17 cellular contexts compared by ENCODE assay signal in the genomic region with DNA sequence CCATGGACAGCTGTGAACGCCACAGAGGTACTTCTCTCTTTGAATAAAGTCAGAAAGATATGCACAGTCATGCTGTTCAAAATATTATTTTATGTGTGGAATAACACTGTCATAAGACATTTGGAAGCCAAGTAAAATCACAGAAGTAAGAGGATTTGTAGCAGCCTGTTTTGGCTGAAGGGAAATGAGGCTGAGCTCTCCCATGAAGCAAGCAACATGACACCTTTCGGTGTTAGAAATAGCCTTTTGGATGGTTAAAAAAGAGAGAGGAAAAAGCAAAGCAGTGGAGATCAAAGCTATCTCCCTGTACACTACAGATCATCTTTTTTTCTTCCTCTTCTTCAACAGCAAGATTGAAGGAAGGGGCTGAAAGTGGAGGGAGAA.
DNase-seq lines count a peak whose midpoint lies in the region; ATAC-seq and TF ChIP-seq lines count a peak whose summit lies in the region.
"Had no signal": no experiment of that assay in that cellular context is flagged by ENCODE, and none has a peak within 500 bp of the region (broad histone marks: within the 10 kb centered on the region; RNA-seq: fewer than 3 reads in every experiment).

No MANE protein-coding gene starts in this region.

- H3F3A ChIP-seq in SK-N-SH (replicated peaks; ENCODE audit: insufficient read depth) (no peaks in the 10 kb centered on the region), neural cell (ENCODE audit: insufficient read depth, low read length, poor library complexity, severe bottlenecking) (no peaks in the 10 kb centered on the region)

- no peaks in the 10 kb centered on the region for H3K9me3 ChIP-seq in SK-N-SH
- H3K9me3 ChIP-seq in neural cell (ENCODE audit: low read length), result no peaks in the 10 kb centered on the region
- H3K9me3 ChIP-seq: gastroesophageal sphincter, uterus had no signal

- peak overlapping the region; percentile 44 for H3K4me3 Mint-ChIP-seq in chondrocyte (ENCODE audit: unreplicated experiment)
- H3K4me3 Mint-ChIP-seq in type B pancreatic cell, result peak overlapping the region; percentile 76
- no peak overlapping the region for H3K4me3 Mint-ChIP-seq in natural killer cell
- H3K4me3 Mint-ChIP-seq: CD8-positive, alpha-beta T cell had no signal

- H3K9ac ChIP-seq in SK-N-SH (no peak overlapping the region), neural cell (ENCODE audit: low read length) (peak overlapping the region; percentile 46)

- H2AFZ ChIP-seq in SK-N-SH (ENCODE audit: low read depth) (no peak overlapping the region), neural cell (ENCODE audit: low read depth, low read length) (no peak overlapping the region)

- H3K79me2 ChIP-seq in SK-N-SH (ENCODE audit: insufficient read depth), result peaks cover 89% of the 10 kb centered on the region
- H3K79me2 ChIP-seq in neural cell (replicated peaks; ENCODE audit: insufficient read depth, low read length), result peaks cover 89% of the 10 kb centered on the region

- CTCF ChIA-PET in SK-N-SH (lab: Yijun Ruan, JAX), result interaction anchor here (0.6 to 1.4 kb wide), 2 partner anchors 8 to 350 kb away, joined by 3 read pairs; no protein-coding TSS in a partner anchor

- H3K4me1 Mint-ChIP-seq in chondrocyte (ENCODE audit: low read depth), result peaks cover 27% of the 10 kb centered on the region
- peaks cover 48% of the 10 kb centered on the region for H3K4me1 Mint-ChIP-seq in type B pancreatic cell (ENCODE audit: unreplicated experiment)
- no peaks in the 10 kb centered on the region for H3K4me1 Mint-ChIP-seq in natural killer cell

- no peaks in the 10 kb centered on the region for H3K9me2 ChIP-seq in SK-N-SH
- H3K9me2 ChIP-seq in neural cell (ENCODE audit: insufficient read depth, low read length), result no peaks in the 10 kb centered on the region

- ATAC-seq in SK-N-SH treated with all-trans-retinoic acid at 6 μM for 48 hours (no peak), natural killer cell (no peak)
- ATAC-seq: CD8-positive, alpha-beta T cell; gastroesophageal sphincter; stimulated activated naive CD8-positive, alpha-beta T cell treated with anti-CD3 and anti-CD28 coated beads, Interleukin-15, Interleukin-2, amounts not matched to agents 100 U/mL and 50 U/mL, for 24 hours had no signal

- no peaks in the 10 kb centered on the region for H3K36me3 ChIP-seq in SK-N-SH (replicated peaks in 1 of 2; ENCODE audit: control insufficient read depth in 1 of 2, insufficient read depth in 2 of 2, low read length in 1 of 2)
- no peaks in the 10 kb centered on the region for H3K36me3 ChIP-seq in neural cell (ENCODE audit: insufficient read depth, low read length)
- H3K36me3 ChIP-seq: gastroesophageal sphincter, uterus had no signal

- TF ChIP-seq CTCF in SK-N-SH (IDR thresholded peaks at IDR 0.05) (no peak), chondrocyte (IDR thresholded peaks at IDR 0.05) (no peak), neural cell (IDR thresholded peaks at IDR 0.05; ENCODE audit: poor library complexity, severe bottlenecking) (no peak), type B pancreatic cell (conservative IDR thresholded peaks at IDR 0.05) (no peak), natural killer cell (IDR thresholded peaks at IDR 0.05) (no peak)

- H3K4me3 ChIP-seq in SK-N-SH (ENCODE audit: low read depth in 2 of 2, low read length in 1 of 2), result no peak overlapping the region
- peak overlapping the region; percentile 87 for H3K4me3 ChIP-seq in neural cell (ENCODE audit: low read length)
- H3K4me3 ChIP-seq: gastroesophageal sphincter, uterus had no signal

- peaks cover 27% of the 10 kb centered on the region for H4K20me1 ChIP-seq in SK-N-SH (ENCODE audit: insufficient read depth)
- H4K20me1 ChIP-seq in neural cell (ENCODE audit: insufficient read depth), result peaks cover 12% of the 10 kb centered on the region

- no peak for TF ChIP-seq EP300 in SK-N-SH (IDR thresholded peaks at IDR 0.05; ENCODE audit: borderline replicate concordance in 1 of 2, low read depth in 1 of 2, low read length in 1 of 2)
- peak; percentile 4 for TF ChIP-seq EP300 in neural cell (conservative IDR thresholded peaks at IDR 0.05; ENCODE audit: poor library complexity, severe bottlenecking)

- TF ChIP-seq RAD21 in SK-N-SH (IDR thresholded peaks at IDR 0.05; ENCODE audit: low read length) (no peak), neural cell (conservative IDR thresholded peaks at IDR 0.05) (no peak)

- H3K27me3 ChIP-seq in SK-N-SH (ENCODE audit: insufficient read depth) (no peaks in the 10 kb centered on the region), neural cell (ENCODE audit: insufficient read depth, low read depth, low read length) (peaks cover 4% of the 10 kb centered on the region)
- H3K27me3 ChIP-seq: uterus had no signal

- WGBS in SK-N-SH (ENCODE audit: low lambda C conversion rate), result 93% methylated on average over 2 of the region's 2 CpGs

- H3K36me3 Mint-ChIP-seq in chondrocyte (ENCODE audit: low read depth) (no peaks in the 10 kb centered on the region), type B pancreatic cell (peaks cover 25% of the 10 kb centered on the region), natural killer cell (no peaks in the 10 kb centered on the region)
- H3K36me3 Mint-ChIP-seq: CD8-positive, alpha-beta T cell had no signal

- DNase-seq in SK-N-SH (no peak), chondrocyte (ENCODE audit: low spot score) (no peak), type B pancreatic cell (ENCODE audit: extremely low spot score, unreplicated experiment) (no peak), NCI-H2029 treated with DMSO at 0.1 percent for 48 hours (lab: John Stamatoyannopoulos, UW) (no peak), natural killer cell (no peak)
- no peak for DNase-seq in activated naive CD4-positive, alpha-beta T cell treated with anti-CD3 and anti-CD28 coated beads, Interleukin-2, amount 50 U/mL, for 16 hours
- DNase-seq: ACHN; activated CD4-positive, alpha-beta T cell treated with anti-CD3 and anti-CD28 coated beads for 48 hours; activated CD8-positive, alpha-beta memory T cell treated with anti-CD3 and anti-CD28 coated beads, Interleukin-2, amount 50 U/mL, for 48 hours; activated gamma-delta T cell; CD8-positive, alpha-beta T cell; cerebellar nuclear complex; stimulated activated naive CD8-positive, alpha-beta T cell treated with anti-CD3 and anti-CD28 coated beads, Interleukin-15, Interleukin-2, amounts not matched to agents 100 U/mL and 50 U/mL, for 24 hours; uterus had no signal

- H3K27ac Mint-ChIP-seq in chondrocyte (ENCODE audit: unreplicated experiment) (peak overlapping the region; percentile 82), type B pancreatic cell (no peak overlapping the region), natural killer cell (no peak overlapping the region)
- H3K27ac Mint-ChIP-seq: CD8-positive, alpha-beta T cell had no signal

- no peaks in the 10 kb centered on the region for H3K27me3 Mint-ChIP-seq in chondrocyte (ENCODE audit: low read depth)
- peaks cover 6% of the 10 kb centered on the region for H3K27me3 Mint-ChIP-seq in type B pancreatic cell
- no peaks in the 10 kb centered on the region for H3K27me3 Mint-ChIP-seq in natural killer cell (ENCODE audit: low read depth in 2 of 2)

- intact Hi-C loops in natural killer cell (cut with micrococcal nuclease), result no loop called here

- 0 out of 2 replicates have a peak overlapping the region, but pooled peaks have one; percentile 79 for H3K4me2 ChIP-seq in SK-N-SH
- H3K4me2 ChIP-seq in neural cell (ENCODE audit: low read length), result peak overlapping the region; percentile 91

- H3K27ac ChIP-seq in SK-N-SH (ENCODE audit: low read depth in 2 of 2, low read length in 1 of 2) (no peak overlapping the region), neural cell (ENCODE audit: low read length) (peak overlapping the region; percentile 83)
- H3K27ac ChIP-seq: gastroesophageal sphincter, uterus had no signal

- POLR2A ChIA-PET in SK-N-SH (lab: Yijun Ruan, JAX), result no interaction called here

- peaks cover 10 to 31% of the 10 kb centered on the region in 2 experiments; a peak in 3 of 4 replicates for H3K4me1 ChIP-seq in SK-N-SH (ENCODE audit: control insufficient read depth in 1 of 2, insufficient read depth in 2 of 2, low read depth in 1 of 2, low read length in 1 of 2)
- H3K4me1 ChIP-seq: uterus had no signal

- H3K9me3 Mint-ChIP-seq in chondrocyte (ENCODE audit: low read depth), result no peaks in the 10 kb centered on the region
- no peaks in the 10 kb centered on the region for H3K9me3 Mint-ChIP-seq in type B pancreatic cell
- peaks cover 6 to 7% of the 10 kb centered on the region in 2 donors for H3K9me3 Mint-ChIP-seq in natural killer cell

TF ChIP-seq in SK-N-SH treated with all-trans-retinoic acid at 6 μM for 48 hours, 23 proteins besides CTCF, POLR2A, EP300 and RAD21 (continues in another document):
- TF ChIP-seq TCF4 (CRISPR knock-in tag; IDR thresholded peaks at IDR 0.05; ENCODE audit: borderline replicate concordance), result no peak
- TF ChIP-seq ARNTL (CRISPR knock-in tag; IDR thresholded peaks at IDR 0.05; ENCODE audit: borderline replicate concordance, low read depth), result no peak
- TF ChIP-seq PPARA (CRISPR knock-in tag; IDR thresholded peaks at IDR 0.05; ENCODE audit: borderline replicate concordance), result no peak
- TF ChIP-seq ISL1 (CRISPR knock-in tag; IDR thresholded peaks at IDR 0.05), result no peak
- TF ChIP-seq CSDC2 (CRISPR knock-in tag; IDR thresholded peaks at IDR 0.05), result no peak

TF ChIP-seq in neural cell, 6 proteins besides CTCF, POLR2A, EP300 and RAD21 (continues in another document):
- no peak for TF ChIP-seq POLR2AphosphoS5 (IDR thresholded peaks at IDR 0.05)
- TF ChIP-seq MXI1 (conservative IDR thresholded peaks at IDR 0.05; ENCODE audit: poor library complexity, severe bottlenecking), result no peak
- no peak for TF ChIP-seq TAF1 (IDR thresholded peaks at IDR 0.05; ENCODE audit: low read depth)
- no peak for TF ChIP-seq SMC3 (conservative IDR thresholded peaks at IDR 0.05; ENCODE audit: poor library complexity)
